22 cellular contexts compared by ENCODE assay signal in genomic region chr18:35104391-35105051, GRCh38.
DNase-seq lines count a peak whose midpoint lies in the region; ATAC-seq, FAIRE-seq and TF ChIP-seq lines count a peak whose summit lies in the region.
"Had no signal": no experiment of that assay in that cellular context is flagged by ENCODE, and none has a peak within 500 bp of the region (broad histone marks: within the 10 kb centered on the region; RNA-seq: fewer than 3 reads in every experiment).

No MANE protein-coding gene starts in this region.

- H3K4me1 Mint-ChIP-seq in activated naive CD4-positive, alpha-beta T cell treated with anti-CD3 and anti-CD28 coated beads, Interleukin-2, amount 50 U/mL, for 24 hours = peaks cover 36% of the 10 kb centered on the region
- peaks cover 6 to 43% (median 21%) of the 10 kb centered on the region in 7 donors for H3K4me1 Mint-ChIP-seq in naive thymus-derived CD4-positive, alpha-beta T cell

- H3K9me3 ChIP-seq in GM12878 (replicated peaks; ENCODE audit: control insufficient read depth, insufficient read depth, low read length) (no peaks in the 10 kb centered on the region; the same call in 2 of the 3 replicates), gastroesophageal sphincter (no peaks in the 10 kb centered on the region)
- H3K9me3 ChIP-seq in naive thymus-derived CD4-positive, alpha-beta T cell (ENCODE audit: control insufficient read depth in 2 of 3, low read length in 3 of 3) = no peaks in the 10 kb centered on the region
- H3K9me3 ChIP-seq: A549 had no signal

- peaks cover 35% of the 10 kb centered on the region for H3K36me3 Mint-ChIP-seq in activated naive CD4-positive, alpha-beta T cell treated with anti-CD3 and anti-CD28 coated beads, Interleukin-2, amount 50 U/mL, for 24 hours
- H3K36me3 Mint-ChIP-seq in naive thymus-derived CD4-positive, alpha-beta T cell = peaks cover 10 to 40% (median 26%) of the 10 kb centered on the region in 5 donors

- no peak overlapping the region for H2AFZ ChIP-seq in GM12878 (ENCODE audit: control insufficient read depth, low read depth, low read length)

- no peaks in the 10 kb centered on the region for H3K79me2 ChIP-seq in GM12878 (ENCODE audit: control insufficient read depth, insufficient read depth, low read length)

- TF ChIP-seq POLR2A in GM12878 (IDR thresholded peaks at IDR 0.05; ENCODE audit: low read depth, low read length) = no peak
- TF ChIP-seq POLR2A in gastroesophageal sphincter (IDR thresholded peaks at IDR 0.05) = no peak

- peak overlapping the region; percentile 57 for H3K27ac Mint-ChIP-seq in activated naive CD4-positive, alpha-beta T cell treated with anti-CD3 and anti-CD28 coated beads, Interleukin-2, amount 50 U/mL, for 24 hours
- no peak overlapping the region for H3K27ac Mint-ChIP-seq in naive thymus-derived CD4-positive, alpha-beta T cell
- H3K27ac Mint-ChIP-seq: CD8-positive, alpha-beta T cell had no signal

- RAD21 ChIA-PET in GM12878 (lab: Charles Lee; ENCODE audit: unreplicated experiment) = interaction anchor here (1.1 kb wide), 2 partner anchors 39 to 58 kb away, joined by 3 to 4 read pairs; no protein-coding TSS in a partner anchor

- TF ChIP-seq CTCF in D721Med (IDR thresholded peaks at IDR 0.05; ENCODE audit: insufficient read depth, missing control alignments) (no peak), GM12878 (IDR thresholded peaks at IDR 0.05 in 2 of 3, conservative IDR thresholded peaks at IDR 0.05 in 1 of 3; ENCODE audit: control insufficient read depth in 2 of 3, extremely low read depth in 1 of 3, insufficient read depth in 1 of 3, low read depth in 3 of 3, low read length in 3 of 3) (no peak), gastroesophageal sphincter (IDR thresholded peaks at IDR 0.05) (no peak)

- WGBS in GM12878 (ENCODE audit: insufficient coverage, insufficient replicate concordance, low lambda C conversion rate, missing lambda C conversion rate) = 88% methylated on average over 5 of the region's 5 CpGs
- 82 to 97% methylated on average over 5 of the region's 5 CpGs for WGBS in gastroesophageal sphincter (ENCODE audit: low coverage in 1 of 2), 2 donors

- H3K9me3 Mint-ChIP-seq in activated naive CD4-positive, alpha-beta T cell treated with anti-CD3 and anti-CD28 coated beads, Interleukin-2, amount 50 U/mL, for 24 hours = no peaks in the 10 kb centered on the region
- H3K9me3 Mint-ChIP-seq in naive thymus-derived CD4-positive, alpha-beta T cell = peaks cover 0 to 5% (median 0%) of the 10 kb centered on the region in 11 donors
- H3K9me3 Mint-ChIP-seq: CD4-positive, alpha-beta T cell; CD8-positive, alpha-beta T cell had no signal

- H3K27ac ChIP-seq in GM12878 (ENCODE audit: control insufficient read depth, insufficient read depth) = no peak overlapping the region
- H3K27ac ChIP-seq in naive thymus-derived CD4-positive, alpha-beta T cell (ENCODE audit: low read depth, low read length) = peak overlapping the region; percentile 31
- H3K27ac ChIP-seq in gastroesophageal sphincter = no peak overlapping the region
- H3K27ac ChIP-seq: 22Rv1; A549; BLaER1 treated with 17β-estradiol and CSF1 and Interleukin-3, amounts not matched to agents 10 nM and 100 nM; C4-2B had no signal

- intact Hi-C loops in GM12878 (cut with micrococcal nuclease; ENCODE audit: unreplicated experiment) = no loop called here
- intact Hi-C loops in naive thymus-derived CD4-positive, alpha-beta T cell (cut with micrococcal nuclease) = loop anchor here in 1 of 2 donors (2.0 kb wide), 1 partner anchor 18 kb away; no protein-coding TSS in a partner anchor

- H3K9ac ChIP-seq in GM12878 (ENCODE audit: control insufficient read depth, insufficient read depth, low read length) = no peak overlapping the region
- H3K9ac ChIP-seq: BLaER1 treated with 17β-estradiol and CSF1 and Interleukin-3, amounts not matched to agents 10 nM and 100 nM had no signal

- H3K4me3 Mint-ChIP-seq in activated naive CD4-positive, alpha-beta T cell treated with anti-CD3 and anti-CD28 coated beads, Interleukin-2, amount 50 U/mL, for 24 hours = no peak overlapping the region
- no peak overlapping the region for H3K4me3 Mint-ChIP-seq in naive thymus-derived CD4-positive, alpha-beta T cell
- H3K4me3 Mint-ChIP-seq: CD4-positive, alpha-beta T cell; CD8-positive, alpha-beta T cell had no signal

- FAIRE-seq in D721Med (lab: Jason Lieb, UNC) (peak; percentile 83), GM12878 (lab: Jason Lieb, UNC) (no peak)
- FAIRE-seq: A549, G401.6, GM12892, GM18507, GM19239 had no signal

- SMC1A ChIA-PET in GM12878 (lab: Charles Lee; ENCODE audit: uncharacterized antibody, unreplicated experiment) = interaction anchor here (0.6 to 2.1 kb wide), 5 partner anchors 8 to 849 kb away, joined by 3 to 7 read pairs (median 4); no protein-coding TSS in a partner anchor

- no peaks in the 10 kb centered on the region for H3K4me1 ChIP-seq in GM12878 (ENCODE audit: control insufficient read depth, insufficient read depth, low read length)
- H3K4me1 ChIP-seq in naive thymus-derived CD4-positive, alpha-beta T cell (ENCODE audit: control insufficient read depth in 2 of 2, insufficient read depth in 2 of 2, low read length in 2 of 2) = peaks cover 13 to 16% of the 10 kb centered on the region in 2 donors
- peaks cover 0 to 9% (median 0%) of the 10 kb centered on the region in 3 donors for H3K4me1 ChIP-seq in gastroesophageal sphincter
- H3K4me1 ChIP-seq: A549; BLaER1 treated with 17β-estradiol and CSF1 and Interleukin-3, amounts not matched to agents 10 nM and 100 nM had no signal

- no peaks in the 10 kb centered on the region for H3K36me3 ChIP-seq in GM12878 (ENCODE audit: control insufficient read depth in 2 of 2, insufficient read depth in 2 of 2, low read length in 1 of 2)
- H3K36me3 ChIP-seq in naive thymus-derived CD4-positive, alpha-beta T cell (ENCODE audit: control insufficient read depth in 2 of 3, insufficient read depth in 3 of 3, low read length in 3 of 3) = peaks cover 0 to 15% (median 0%) of the 10 kb centered on the region in 3 experiments
- peaks cover 0 to 7% of the 10 kb centered on the region in 2 donors for H3K36me3 ChIP-seq in gastroesophageal sphincter

- H3K4me3 ChIP-seq in GM12878 (no peak overlapping the region), gastroesophageal sphincter (no peak overlapping the region)
- no peak overlapping the region for H3K4me3 ChIP-seq in naive thymus-derived CD4-positive, alpha-beta T cell (ENCODE audit: low read length)
- H3K4me3 ChIP-seq: A549; BLaER1 treated with 17β-estradiol and CSF1 and Interleukin-3, amounts not matched to agents 10 nM and 100 nM had no signal

- CTCF ChIA-PET in GM12878 (lab: Yijun Ruan, JAX) = interaction anchor here (0.7 to 1.4 kb wide), 2 partner anchors 317 to 1845 kb away, joined by 3 read pairs; no protein-coding TSS in a partner anchor
- CTCF ChIA-PET in naive thymus-derived CD4-positive, alpha-beta T cell (lab: Charles Lee) = interaction anchor here (0.7 kb wide), 2 partner anchors 10 to 117 kb away, joined by 3 read pairs; no protein-coding TSS in a partner anchor

- ATAC-seq in GM12878 (no peak), gastroesophageal sphincter (no peak)
- ATAC-seq in naive thymus-derived CD4-positive, alpha-beta T cell = no peak
- ATAC-seq: A549; CD8-positive, alpha-beta T cell had no signal

- H3K27me3 ChIP-seq in GM12878 (replicated peaks in 1 of 2; ENCODE audit: control insufficient read depth in 2 of 2, insufficient read depth in 2 of 2, low read length in 1 of 2) (no peaks in the 10 kb centered on the region), gastroesophageal sphincter (no peaks in the 10 kb centered on the region)
- H3K27me3 ChIP-seq in naive thymus-derived CD4-positive, alpha-beta T cell (ENCODE audit: control insufficient read depth in 2 of 2, insufficient read depth in 2 of 2, low read length in 2 of 2) = no peaks in the 10 kb centered on the region
- H3K27me3 ChIP-seq: BLaER1 treated with 17β-estradiol and CSF1 and Interleukin-3, amounts not matched to agents 10 nM and 100 nM had no signal

- TF ChIP-seq EP300 in GM12878 (IDR thresholded peaks at IDR 0.05; ENCODE audit: borderline replicate concordance in 1 of 2, control insufficient read depth in 1 of 2, low read depth in 2 of 2, low read length in 2 of 2) = no peak
- TF ChIP-seq EP300 in gastroesophageal sphincter (IDR thresholded peaks at IDR 0.05) = no peak

- no peaks in the 10 kb centered on the region for H3K27me3 Mint-ChIP-seq in activated naive CD4-positive, alpha-beta T cell treated with anti-CD3 and anti-CD28 coated beads, Interleukin-2, amount 50 U/mL, for 24 hours
- H3K27me3 Mint-ChIP-seq in naive thymus-derived CD4-positive, alpha-beta T cell = no peaks in the 10 kb centered on the region
- H3K27me3 Mint-ChIP-seq: CD4-positive, alpha-beta T cell had no signal

- in situ Hi-C loops in GM12878 (cut with MboI) = no loop called here

- no peak for DNase-seq in activated naive CD4-positive, alpha-beta T cell treated with anti-CD3 and anti-CD28 coated beads, Interleukin-2, amount 50 U/mL, for 16 hours
- DNase-seq in D721Med (ENCODE audit: insufficient read length, low spot score) (no peak), GM12878 (ENCODE audit: low read depth, low spot score) (no peak), NCI-H510A (lab: John Stamatoyannopoulos, UW) (no peak)
- no peak for DNase-seq in naive thymus-derived CD4-positive, alpha-beta T cell
- no peak for DNase-seq in stimulated activated CD4-positive, alpha-beta T cell treated with anti-CD3 and anti-CD28 coated beads, Interleukin-4, amount 100 ng/mL, for 4 hours
- DNase-seq: AML-193; CD4-positive, alpha-beta T cell; CD8-positive, alpha-beta T cell; COR-L47; DMS79 treated with DMSO at 0.1 percent for 48 hours; GF-D8 had no signal

- H4K20me1 ChIP-seq in GM12878 (ENCODE audit: control insufficient read depth, insufficient read depth) = no peaks in the 10 kb centered on the region
- H4K20me1 ChIP-seq: BLaER1 treated with 17β-estradiol and CSF1 and Interleukin-3, amounts not matched to agents 10 nM and 100 nM had no signal

- no peak for TF ChIP-seq RAD21 in GM12878 (IDR thresholded peaks at IDR 0.05; ENCODE audit: insufficient read depth, low read depth, low read length)

- no peak overlapping the region for H3K4me2 ChIP-seq in GM12878 (ENCODE audit: control insufficient read depth, insufficient read depth)
- H3K4me2 ChIP-seq: A549; BLaER1 treated with 17β-estradiol and CSF1 and Interleukin-3, amounts not matched to agents 10 nM and 100 nM had no signal

- TSS peak; percentile 16 for BruUV-seq in GM12878 (replicated peaks; lab: Mats Ljungman, UMichigan)

- POLR2A ChIA-PET in GM12878 (lab: Charles Lee) = interaction anchor here (0.6 to 1.2 kb wide), 3 partner anchors 8 to 75 kb away, joined by 3 to 4 read pairs (median 3); no protein-coding TSS in a partner anchor
- POLR2A ChIA-PET in naive thymus-derived CD4-positive, alpha-beta T cell (lab: Charles Lee) = interaction anchor here (0.9 kb wide), 1 partner anchor 60 kb away, joined by 3 read pairs; no protein-coding TSS in a partner anchor
